In the genomic region with DNA sequence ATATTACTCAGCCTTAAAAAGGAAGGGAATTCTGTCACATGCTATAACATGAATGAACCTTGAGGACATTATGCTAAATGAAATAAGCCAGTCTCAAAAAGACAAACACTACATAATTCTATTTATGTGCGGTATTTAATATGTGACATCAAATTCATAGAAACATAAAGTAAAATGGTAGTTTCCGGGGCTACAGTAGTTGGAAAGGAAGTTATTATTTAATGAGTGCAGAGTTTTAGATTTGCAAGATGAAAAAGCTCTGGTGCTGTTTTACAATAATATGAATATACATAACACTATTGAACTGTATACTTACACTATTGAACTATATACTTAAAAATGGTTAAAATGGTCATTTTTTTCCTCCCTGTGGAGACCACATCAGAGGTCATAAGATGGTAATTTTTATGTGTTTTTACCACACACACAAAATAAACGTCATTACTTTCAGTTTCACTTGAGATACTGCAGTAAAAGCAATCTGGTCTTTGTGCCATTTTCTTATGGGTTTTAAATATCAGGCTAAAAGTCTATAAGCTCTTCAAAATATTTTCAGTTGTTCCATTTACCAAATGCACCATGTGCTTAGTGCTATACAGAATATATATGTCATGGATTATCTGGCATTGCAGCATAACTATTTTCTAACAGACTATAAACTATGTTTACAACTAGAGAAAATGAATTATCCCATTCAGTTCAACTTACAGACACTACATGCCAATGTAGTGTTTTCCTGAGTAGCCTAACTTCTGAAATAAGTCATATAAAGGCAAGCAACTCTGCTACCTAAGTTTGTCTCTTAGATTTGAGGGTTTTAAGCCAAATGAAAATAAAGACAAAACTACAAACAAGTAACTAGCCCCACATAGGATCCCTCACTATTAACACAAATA, we compare ENCODE assay signal across 10 cellular contexts.
DNase-seq lines count a peak whose midpoint lies in the region; ATAC-seq, FAIRE-seq and TF ChIP-seq lines count a peak whose summit lies in the region.
"Had no signal": no experiment of that assay in that cellular context is flagged by ENCODE, and none has a peak within 500 bp of the region (broad histone marks: within the 10 kb centered on the region; RNA-seq: fewer than 3 reads in every experiment).

No MANE protein-coding gene starts in this region.

- H3K27me3 Mint-ChIP-seq in activated naive CD4-positive, alpha-beta T cell treated with anti-CD3 and anti-CD28 coated beads, Interleukin-2, amount 10 ng/mL, durations not matched to agents 7 days and 5 days, result no peaks in the 10 kb centered on the region
- no peaks in the 10 kb centered on the region for H3K27me3 Mint-ChIP-seq in activated CD4-positive, alpha-beta memory T cell treated with anti-CD3 and anti-CD28 coated beads for 36 hours

- H3K4me2 ChIP-seq in keratinocyte (ENCODE audit: control insufficient read depth, extremely low read depth, insufficient read depth, low read depth, low read length), result peak overlapping the region; percentile 55

- peak overlapping the region; percentile 96 for H3K27ac Mint-ChIP-seq in activated naive CD4-positive, alpha-beta T cell treated with anti-CD3 and anti-CD28 coated beads, Interleukin-2, amount 10 ng/mL, durations not matched to agents 7 days and 5 days
- peak overlapping the region; percentile 71 for H3K27ac Mint-ChIP-seq in activated CD4-positive, alpha-beta memory T cell treated with anti-CD3 and anti-CD28 coated beads for 36 hours

- no peak for FAIRE-seq in keratinocyte (lab: Jason Lieb, UNC)
- FAIRE-seq: G401.6 had no signal

- H3K36me3 ChIP-seq in keratinocyte (ENCODE audit: control insufficient read depth in 2 of 2, extremely low read depth in 1 of 2, insufficient read depth in 2 of 2, low read length in 2 of 2), result peaks cover 0 to 2% of the 10 kb centered on the region in 2 experiments
- peaks cover 3% of the 10 kb centered on the region for H3K36me3 ChIP-seq in upper lobe of right lung

- TF ChIP-seq CTCF in keratinocyte (optimal IDR thresholded peaks at IDR 0.05 in 1 of 3, IDR thresholded peaks at IDR 0.05 in 1 of 3, conservative IDR thresholded peaks at IDR 0.05 in 1 of 3; ENCODE audit: extremely low read depth in 1 of 3, insufficient read depth in 2 of 3, low read length in 3 of 3) (no peak), upper lobe of right lung (IDR thresholded peaks at IDR 0.05) (no peak)

- H3K79me2 ChIP-seq in keratinocyte (ENCODE audit: control insufficient read depth, insufficient read depth, low read length), result no peaks in the 10 kb centered on the region

- H3K4me3 ChIP-seq in keratinocyte (ENCODE audit: control insufficient read depth in 2 of 3, extremely low read depth in 1 of 3, insufficient read depth in 2 of 3, low read depth in 1 of 3, low read length in 3 of 3), result peak overlapping the region in 1 of 3 experiments; percentile 17
- peak overlapping the region; percentile 19 for H3K4me3 ChIP-seq in upper lobe of right lung

- POLR2A ChIA-PET in activated CD4-positive, alpha-beta memory T cell treated with anti-CD3 and anti-CD28 coated beads for 36 hours (lab: Charles Lee), result no interaction called here

- peak overlapping the region; percentile 7 for H3K27ac ChIP-seq in keratinocyte (ENCODE audit: control insufficient read depth, insufficient read depth, low read length)
- peak overlapping the region; percentile 64 for H3K27ac ChIP-seq in upper lobe of right lung

- ATAC-seq in upper lobe of right lung (no peak), HG02623 (IDR thresholded peaks at IDR 0.05; ENCODE audit: unreplicated experiment) (no peak)

- H3K27me3 ChIP-seq in keratinocyte (ENCODE audit: control insufficient read depth, extremely low read depth, insufficient read depth, low read length) (no peaks in the 10 kb centered on the region), upper lobe of right lung (no peaks in the 10 kb centered on the region)

- H3K9me3 Mint-ChIP-seq in activated naive CD4-positive, alpha-beta T cell treated with anti-CD3 and anti-CD28 coated beads, Interleukin-2, amount 10 ng/mL, durations not matched to agents 7 days and 5 days, result no peaks in the 10 kb centered on the region
- no peaks in the 10 kb centered on the region for H3K9me3 Mint-ChIP-seq in activated CD4-positive, alpha-beta memory T cell treated with anti-CD3 and anti-CD28 coated beads for 36 hours

- H3K4me1 ChIP-seq in keratinocyte (ENCODE audit: control insufficient read depth, extremely low read depth, insufficient read depth, low read length) (peaks cover 3% of the 10 kb centered on the region), upper lobe of right lung (peaks cover 7% of the 10 kb centered on the region)

- peaks cover 18% of the 10 kb centered on the region for H3K36me3 Mint-ChIP-seq in activated naive CD4-positive, alpha-beta T cell treated with anti-CD3 and anti-CD28 coated beads, Interleukin-2, amount 10 ng/mL, durations not matched to agents 7 days and 5 days
- H3K36me3 Mint-ChIP-seq in activated CD4-positive, alpha-beta memory T cell treated with anti-CD3 and anti-CD28 coated beads for 36 hours, result peaks cover 13% of the 10 kb centered on the region

- peak overlapping the region; percentile 66 for H3K4me3 Mint-ChIP-seq in activated naive CD4-positive, alpha-beta T cell treated with anti-CD3 and anti-CD28 coated beads, Interleukin-2, amount 10 ng/mL, durations not matched to agents 7 days and 5 days
- peak overlapping the region; percentile 41 for H3K4me3 Mint-ChIP-seq in activated CD4-positive, alpha-beta memory T cell treated with anti-CD3 and anti-CD28 coated beads for 36 hours

- H4K20me1 ChIP-seq in keratinocyte (ENCODE audit: control insufficient read depth, extremely low read depth, insufficient read depth, low read length), result no peaks in the 10 kb centered on the region

- H3K4me1 Mint-ChIP-seq in activated naive CD4-positive, alpha-beta T cell treated with anti-CD3 and anti-CD28 coated beads, Interleukin-2, amount 10 ng/mL, durations not matched to agents 7 days and 5 days, result peaks cover 25% of the 10 kb centered on the region
- peaks cover 28% of the 10 kb centered on the region for H3K4me1 Mint-ChIP-seq in activated CD4-positive, alpha-beta memory T cell treated with anti-CD3 and anti-CD28 coated beads for 36 hours (ENCODE audit: low read depth)

- DNase-seq in activated naive CD4-positive, alpha-beta T cell treated with anti-CD3 and anti-CD28 coated beads, Interleukin-2, amount 10 ng/mL, durations not matched to agents 7 days and 5 days, result no peak
- no peak for DNase-seq in activated naive CD4-positive, alpha-beta T cell treated with anti-CD3 and anti-CD28 coated beads, Interleukin-2, amount 50 U/mL, for 16 hours
- no peak for DNase-seq in activated CD4-positive, alpha-beta memory T cell treated with anti-CD3 and anti-CD28 coated beads for 36 hours
- DNase-seq in keratinocyte (ENCODE audit: low read depth, low spot score), result no peak
- no peak for DNase-seq in upper lobe of right lung
- DNase-seq in NCI-H1092 treated with DMSO at 0.1 percent for 48 hours (lab: John Stamatoyannopoulos, UW), result no peak
- DNase-seq in stimulated activated CD4-positive, alpha-beta T cell treated with anti-CD3 and anti-CD28 coated beads, Interleukin-4, amount 100 ng/mL, for 1 hour, result no peak
- DNase-seq: posterior cingulate gyrus had no signal

- no peak overlapping the region for H3K9ac ChIP-seq in keratinocyte (ENCODE audit: control insufficient read depth, extremely low read depth, insufficient read depth, low read length)

- H3K9me1 ChIP-seq in keratinocyte (ENCODE audit: control insufficient read depth, extremely low read depth, insufficient read depth, low read length), result no peaks in the 10 kb centered on the region

- intact Hi-C loops in activated CD4-positive, alpha-beta memory T cell treated with anti-CD3 and anti-CD28 coated beads for 36 hours (cut with micrococcal nuclease), result loop anchor here (1.0 kb wide), 1 partner anchor 123 kb away; the partner anchor contains the start of gene NME1
- intact Hi-C loops in upper lobe of right lung (cut with DNase I), result no loop called here

- H3K9me3 ChIP-seq in keratinocyte (ENCODE audit: control insufficient read depth, low read depth, low read length), result no peaks in the 10 kb centered on the region
- H3K9me3 ChIP-seq in upper lobe of right lung, result no peaks in the 10 kb centered on the region

- CTCF ChIA-PET in activated naive CD4-positive, alpha-beta T cell treated with anti-CD3 and anti-CD28 coated beads, Interleukin-2, amount 10 ng/mL, durations not matched to agents 7 days and 5 days (lab: Charles Lee), result interaction anchor here (1.0 to 1.4 kb wide), 2 partner anchors 123 to 136 kb away, joined by 3 read pairs; partner anchors contain the start of genes NME1 and NME2
- CTCF ChIA-PET in activated CD4-positive, alpha-beta memory T cell treated with anti-CD3 and anti-CD28 coated beads for 36 hours (lab: Charles Lee), result interaction anchor here (0.5 to 4.1 kb wide), 4 partner anchors 27 to 123 kb away, joined by 3 to 16 read pairs (median 5); partner anchors contain the start of gene NME1

- dilution Hi-C loops in keratinocyte (cut with MboI; ENCODE audit: extremely low pct_ligation_motif_present, low sequenced_read_pairs), result no loop called here

- no peak overlapping the region for H2AFZ ChIP-seq in keratinocyte (ENCODE audit: control insufficient read depth, low read length)
